ENCODE assay signal across 10 cellular contexts in genomic region chr6:160398674-160399271, GRCh38. TPM values are rescaled to one million over a fixed set of nuclear protein-coding genes. Genes with fewer than 3 reads are reported as not detected.
DNase-seq lines count a peak whose midpoint lies in the region; ATAC-seq and FAIRE-seq lines count a peak whose summit lies in the region.
"Had no signal": no experiment of that assay in that cellular context is flagged by ENCODE, and none has a peak within 500 bp of the region (broad histone marks: within the 10 kb centered on the region; RNA-seq: fewer than 3 reads in every experiment).

No MANE protein-coding gene starts in this region.

- peak; percentile 28 for FAIRE-seq in RCC 7860 (lab: Jason Lieb, UNC)

- DNase-seq in activated CD4-positive, CD25-positive, alpha-beta regulatory T cell treated with anti-CD3 and anti-CD28 coated beads, Interleukin-2, amount 50 U/mL, for 72 hours: no peak
- DNase-seq in RCC 7860 (ENCODE audit: low spot score) (no peak), left colon (no peak), activated gamma-delta T cell (lab: John Stamatoyannopoulos, UW) (no peak)
- DNase-seq in stimulated activated effector memory CD8-positive, alpha-beta T cell treated with anti-CD3 and anti-CD28 coated beads, Interleukin-12 subunit alpha, Interleukin-12 subunit beta, amount 100 ng/mL, for 72 hours (ENCODE audit: low spot score in 2 of 2): no peak
- no peak for DNase-seq in activated CD4-positive, alpha-beta T cell treated with anti-CD3 and anti-CD28 coated beads, Interleukin-2, amount 50 U/mL, for 4 hours
- DNase-seq: ACHN had no signal

- peaks cover 21% of the 10 kb centered on the region for H3K4me1 Mint-ChIP-seq in stimulated activated effector memory CD8-positive, alpha-beta T cell treated with anti-CD3 and anti-CD28 coated beads, Interleukin-12 subunit alpha, Interleukin-12 subunit beta, amount 100 ng/mL, for 72 hours

- peak; percentile 76 for ATAC-seq in activated CD4-positive, CD25-positive, alpha-beta regulatory T cell treated with anti-CD3 and anti-CD28 coated beads, Interleukin-2, amount 50 U/mL, for 24 hours
- ATAC-seq in HG02852 (IDR thresholded peaks at IDR 0.05; ENCODE audit: unreplicated experiment) (peak; percentile 99), left colon (no peak)
- ATAC-seq in stimulated activated effector memory CD8-positive, alpha-beta T cell treated with anti-CD3 and anti-CD28 coated beads, Interleukin-12 subunit alpha, Interleukin-12 subunit beta, amount 100 ng/mL, for 72 hours: peak; percentile 67

- intact Hi-C loops in left colon (cut with DNase I, micrococcal nuclease): no loop called here

- H3K9me3 Mint-ChIP-seq in stimulated activated effector memory CD8-positive, alpha-beta T cell treated with anti-CD3 and anti-CD28 coated beads, Interleukin-12 subunit alpha, Interleukin-12 subunit beta, amount 100 ng/mL, for 72 hours: no peaks in the 10 kb centered on the region
- H3K9me3 Mint-ChIP-seq: activated naive CD4-positive, alpha-beta T cell treated with anti-CD3 and anti-CD28 coated beads, Interleukin-2, amount 50 U/mL, for 24 hours had no signal

- no peak overlapping the region for H3K27ac Mint-ChIP-seq in stimulated activated effector memory CD8-positive, alpha-beta T cell treated with anti-CD3 and anti-CD28 coated beads, Interleukin-12 subunit alpha, Interleukin-12 subunit beta, amount 100 ng/mL, for 72 hours
- H3K27ac Mint-ChIP-seq: activated naive CD4-positive, alpha-beta T cell treated with anti-CD3 and anti-CD28 coated beads, Interleukin-2, amount 50 U/mL, for 24 hours had no signal

- no peak overlapping the region for H3K4me3 Mint-ChIP-seq in stimulated activated effector memory CD8-positive, alpha-beta T cell treated with anti-CD3 and anti-CD28 coated beads, Interleukin-12 subunit alpha, Interleukin-12 subunit beta, amount 100 ng/mL, for 72 hours
- H3K4me3 Mint-ChIP-seq: activated naive CD4-positive, alpha-beta T cell treated with anti-CD3 and anti-CD28 coated beads, Interleukin-2, amount 50 U/mL, for 24 hours had no signal

- H3K36me3 Mint-ChIP-seq in stimulated activated effector memory CD8-positive, alpha-beta T cell treated with anti-CD3 and anti-CD28 coated beads, Interleukin-12 subunit alpha, Interleukin-12 subunit beta, amount 100 ng/mL, for 72 hours: no peaks in the 10 kb centered on the region
- H3K36me3 Mint-ChIP-seq: activated naive CD4-positive, alpha-beta T cell treated with anti-CD3 and anti-CD28 coated beads, Interleukin-2, amount 50 U/mL, for 24 hours had no signal

RNA-seq across cellular contexts. Expression of gene SLC22A3, which starts 50.6 kb away (rescaled TPM):
- total RNA-seq in left colon: 1 to 10 TPM; 2.0 to 5.0 TPM
